In genomic region chr17:81926451-81927144, GRCh38 we compare ENCODE assay signal across 9 cellular contexts. TPM values are rescaled to one million over a fixed set of nuclear protein-coding genes. Genes with fewer than 3 reads are reported as not detected.
A peak's percentile ranks its signal among the peaks of the same experiment; 100 is the strongest.
DNase-seq lines count a peak whose midpoint lies in the region; TF ChIP-seq lines count a peak whose summit lies in the region.
"Had no signal": no experiment of that assay in that cellular context is flagged by ENCODE, and none has a peak within 500 bp of the region (broad histone marks: within the 10 kb centered on the region; RNA-seq: fewer than 3 reads in every experiment).

No MANE protein-coding gene starts in this region.

- peak; percentile 85 for DNase-seq in ELF-1 (ENCODE audit: low read depth, low spot score)
- DNase-seq in NCI-H460 (ENCODE audit: extremely low read depth, low read depth): peak; percentile 71
- peak; percentile 50 to 60 for DNase-seq in activated CD4-positive, alpha-beta T cell treated with anti-CD3 and anti-CD28 coated beads, Interleukin-2, amount 50 U/mL, for 4 hours
- peak; percentile 44 for DNase-seq in effector CD4-positive, alpha-beta T cell
- peak; percentile 82 for DNase-seq in lung microvascular endothelial cell (ENCODE audit: low read depth in 2 of 2)
- DNase-seq in stimulated activated CD8-positive, alpha-beta memory T cell treated with anti-CD3 and anti-CD28 coated beads, Interleukin-12 subunit alpha, Interleukin-12 subunit beta, amount 100 ng/mL, for 24 hours (ENCODE audit: extremely low read depth): peak; percentile 35
- no peak for DNase-seq in DMS153 treated with DMSO at 0.1 percent for 48 hours (lab: John Stamatoyannopoulos, UW; ENCODE audit: unreplicated experiment)

- H3K9me3 ChIP-seq in HEK293 (ENCODE audit: control insufficient read depth, insufficient read depth, low read depth, low read length): no peaks in the 10 kb centered on the region

- H3K4me1 ChIP-seq in HEK293 (ENCODE audit: control insufficient read depth, insufficient read depth, low read length): peaks cover 3% of the 10 kb centered on the region; the same call in 1 of the 2 replicates

- peaks cover under 1 to 13% of the 10 kb centered on the region in 2 experiments; a peak in 1 of 3 replicates for H3K36me3 ChIP-seq in HEK293 (ENCODE audit: control insufficient read depth in 2 of 2, insufficient read depth in 1 of 2, low read length in 2 of 2)

- H3K27ac ChIP-seq in HEK293 (ENCODE audit: extremely low read depth, low read depth, low read length): peak overlapping the region; percentile 90

- peak overlapping the region; percentile 79 for H3K4me3 ChIP-seq in HEK293 (ENCODE audit: low read depth, low read length)

- no peak for TF ChIP-seq CTCF in HEK293 (tag by site-specific recombination; IDR thresholded peaks at IDR 0.05)

- POLR2A ChIA-PET in HEK293 (lab: Yijun Ruan, JAX): interaction anchor here (0.6 to 3.2 kb wide), 12 partner anchors 9 to 243 kb away, joined by 3 to 22 read pairs (median 4); partner anchors contain the start of genes ARL16, DCXR, HGS and PCYT2

- CTCF ChIA-PET in HEK293 (lab: Yijun Ruan, JAX): interaction anchor here (0.7 to 1.7 kb wide), 5 partner anchors 9 to 371 kb away, joined by 3 to 11 read pairs (median 3); no protein-coding TSS in a partner anchor

TF ChIP-seq in HEK293, 187 proteins besides CTCF, POLR2A, EP300 and RAD21 (continues in another document):
- TF ChIP-seq ZNF248 (tag by site-specific recombination; IDR thresholded peaks at IDR 0.05): no peak
- no peak for TF ChIP-seq PRDM1 (tag by site-specific recombination; IDR thresholded peaks at IDR 0.05)
- TF ChIP-seq KLF16 (tag by site-specific recombination; IDR thresholded peaks at IDR 0.05): peak; percentile 69
- TF ChIP-seq ZNF548 (tag by site-specific recombination; IDR thresholded peaks at IDR 0.05): no peak
- TF ChIP-seq REST (tag by site-specific recombination; IDR thresholded peaks at IDR 0.05): no peak
- peak; percentile 39; the same call in 1 of the 2 replicates for TF ChIP-seq ZNF341 (tag by site-specific recombination; IDR thresholded peaks at IDR 0.05; ENCODE audit: low read depth)
- TF ChIP-seq, protein P1, sequence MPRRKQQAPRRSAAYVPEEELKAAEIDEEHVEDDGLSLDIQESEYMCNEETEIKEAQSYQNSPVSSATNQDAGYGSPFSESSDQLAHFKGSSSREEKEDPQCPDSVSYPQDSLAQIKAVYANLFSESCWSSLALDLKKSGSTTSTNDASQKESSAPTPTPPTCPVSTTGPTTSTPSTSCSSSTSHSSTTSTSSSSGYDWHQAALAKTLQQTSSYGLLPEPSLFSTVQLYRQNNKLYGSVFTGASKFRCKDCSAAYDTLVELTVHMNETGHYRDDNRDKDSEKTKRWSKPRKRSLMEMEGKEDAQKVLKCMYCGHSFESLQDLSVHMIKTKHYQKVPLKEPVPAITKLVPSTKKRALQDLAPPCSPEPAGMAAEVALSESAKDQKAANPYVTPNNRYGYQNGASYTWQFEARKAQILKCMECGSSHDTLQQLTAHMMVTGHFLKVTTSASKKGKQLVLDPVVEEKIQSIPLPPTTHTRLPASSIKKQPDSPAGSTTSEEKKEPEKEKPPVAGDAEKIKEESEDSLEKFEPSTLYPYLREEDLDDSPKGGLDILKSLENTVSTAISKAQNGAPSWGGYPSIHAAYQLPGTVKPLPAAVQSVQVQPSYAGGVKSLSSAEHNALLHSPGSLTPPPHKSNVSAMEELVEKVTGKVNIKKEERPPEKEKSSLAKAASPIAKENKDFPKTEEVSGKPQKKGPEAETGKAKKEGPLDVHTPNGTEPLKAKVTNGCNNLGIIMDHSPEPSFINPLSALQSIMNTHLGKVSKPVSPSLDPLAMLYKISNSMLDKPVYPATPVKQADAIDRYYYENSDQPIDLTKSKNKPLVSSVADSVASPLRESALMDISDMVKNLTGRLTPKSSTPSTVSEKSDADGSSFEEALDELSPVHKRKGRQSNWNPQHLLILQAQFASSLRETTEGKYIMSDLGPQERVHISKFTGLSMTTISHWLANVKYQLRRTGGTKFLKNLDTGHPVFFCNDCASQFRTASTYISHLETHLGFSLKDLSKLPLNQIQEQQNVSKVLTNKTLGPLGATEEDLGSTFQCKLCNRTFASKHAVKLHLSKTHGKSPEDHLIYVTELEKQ (tag by site-specific recombination; IDR thresholded peaks at IDR 0.05; ENCODE audit: borderline replicate concordance): peak; percentile 62
- peak; percentile 54; the same call in 1 of the 2 replicates for TF ChIP-seq MZF1 (tag by site-specific recombination; IDR thresholded peaks at IDR 0.05; ENCODE audit: borderline replicate concordance)
- no peak for TF ChIP-seq SALL2 (tag by site-specific recombination; IDR thresholded peaks at IDR 0.05; ENCODE audit: borderline replicate concordance)
- peak; percentile 92 for TF ChIP-seq ZNF398 (tag by site-specific recombination; IDR thresholded peaks at IDR 0.05)
- no peak for TF ChIP-seq ZNF302 (tag by site-specific recombination; IDR thresholded peaks at IDR 0.05; ENCODE audit: low read depth)
- TF ChIP-seq, protein P2, sequence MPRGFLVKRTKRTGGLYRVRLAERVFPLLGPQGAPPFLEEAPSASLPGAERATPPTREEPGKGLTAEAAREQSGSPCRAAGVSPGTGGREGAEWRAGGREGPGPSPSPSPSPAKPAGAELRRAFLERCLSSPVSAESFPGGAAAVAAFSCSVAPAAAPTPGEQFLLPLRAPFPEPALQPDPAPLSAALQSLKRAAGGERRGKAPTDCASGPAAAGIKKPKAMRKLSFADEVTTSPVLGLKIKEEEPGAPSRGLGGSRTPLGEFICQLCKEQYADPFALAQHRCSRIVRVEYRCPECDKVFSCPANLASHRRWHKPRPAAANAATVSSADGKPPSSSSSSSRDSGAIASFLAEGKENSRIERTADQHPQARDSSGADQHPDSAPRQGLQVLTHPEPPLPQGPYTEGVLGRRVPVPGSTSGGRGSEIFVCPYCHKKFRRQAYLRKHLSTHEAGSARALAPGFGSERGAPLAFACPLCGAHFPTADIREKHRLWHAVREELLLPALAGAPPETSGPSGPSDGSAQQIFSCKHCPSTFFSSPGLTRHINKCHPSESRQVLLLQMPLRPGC (tag by site-specific recombination; IDR thresholded peaks at IDR 0.05): peak; percentile 64; the same call in 1 of the 2 replicates
- peak; percentile 68 for TF ChIP-seq WT1 (tag by site-specific recombination; IDR thresholded peaks at IDR 0.05)
- TF ChIP-seq ZNF423 (tag by site-specific recombination; IDR thresholded peaks at IDR 0.05): peak; percentile 98
- TF ChIP-seq IKZF3 (tag by site-specific recombination; IDR thresholded peaks at IDR 0.05): peak; percentile 94
- peak; percentile 77 for TF ChIP-seq SP3 (tag by site-specific recombination; IDR thresholded peaks at IDR 0.05)

RNA-seq across cellular contexts. Expression of gene MAFG, which starts 0.9 kb away (rescaled TPM):
- 62.5 and 64.3 TPM in 2 replicates for total RNA-seq in NCI-H460 (2014; rRNA removed; shearing (Covaris generic))
- 138 and 168 TPM in 2 replicates for polyA plus RNA-seq in NCI-H460 (2014; cell fraction: nucleus; rRNA removed)
- total RNA-seq in lung microvascular endothelial cell: 9.2 and 17.1 TPM in 2 replicates

RNA-seq across cellular contexts. Expression of gene SIRT7, which starts 8.6 kb away (rescaled TPM):
- total RNA-seq in NCI-H460 (2014; rRNA removed; shearing (Covaris generic)): 18.1 and 19.7 TPM in 2 replicates
- polyA plus RNA-seq in NCI-H460 (2014; cell fraction: nucleus; rRNA removed): 96.2 and 103 TPM in 2 replicates
- total RNA-seq in lung microvascular endothelial cell: 11.3 and 13.1 TPM in 2 replicates

RNA-seq across cellular contexts. Expression of gene PYCR1, which starts 10.5 kb away (rescaled TPM):
- 210 and 242 TPM in 2 replicates for total RNA-seq in NCI-H460 (2014; rRNA removed; shearing (Covaris generic))
- 588 and 605 TPM in 2 replicates for polyA plus RNA-seq in NCI-H460 (2014; cell fraction: nucleus; rRNA removed)
- total RNA-seq in lung microvascular endothelial cell: 52.3 and 60.9 TPM in 2 replicates

RNA-seq across cellular contexts. Expression of gene PCYT2, which starts 15.4 kb away (rescaled TPM):
- total RNA-seq in NCI-H460 (2014; rRNA removed; shearing (Covaris generic)): 2.7 and 3.4 TPM in 2 replicates
- polyA plus RNA-seq in NCI-H460 (2014; cell fraction: nucleus; rRNA removed): 75.2 and 85.5 TPM in 2 replicates
- total RNA-seq in lung microvascular endothelial cell: 24.0 and 27.6 TPM in 2 replicates

RNA-seq across cellular contexts. Expression of gene MYADML2, which starts 20.4 kb away (rescaled TPM):
- total RNA-seq in NCI-H460 (2014; rRNA removed; shearing (Covaris generic)): not detected in 2 replicates
- not detected in 2 replicates for polyA plus RNA-seq in NCI-H460 (2014; cell fraction: nucleus; rRNA removed)
- not detected in 2 replicates for total RNA-seq in lung microvascular endothelial cell
- total RNA-seq: subcutaneous adipose tissue had no signal
